24 cellular contexts compared by ENCODE assay signal in genomic region chr15:52636459-52636858, GRCh38.
"Had no signal": no experiment of that assay in that cellular context is flagged by ENCODE, and none has a peak within 500 bp of the region (broad histone marks: within the 10 kb centered on the region; RNA-seq: fewer than 3 reads in every experiment).

No MANE protein-coding gene starts in this region.

- H3K9me3 ChIP-seq: colonic mucosa, gastroesophageal sphincter, left lung, lower lobe of right lung, pancreas, stomach, thoracic aorta, transverse colon had no signal

- H3K9me3 Mint-ChIP-seq: immature natural killer cell, naive B cell, nephron had no signal

- DNase-seq: colonic mucosa; dermis blood vessel endothelial cell; effector CD4-positive, alpha-beta T cell; endodermal cell; erythroblast; glutamatergic neuron; immature natural killer cell; left lung; lower lobe of right lung; mesendoderm; naive B cell; occipital lobe; pancreas; right cardiac atrium; small intestine; stimulated activated CD4-positive, alpha-beta T cell treated with anti-CD3 and anti-CD28 coated beads, Interleukin-12 subunit alpha, Interleukin-12 subunit beta, amount 100 ng/mL, for 4 hours; stimulated activated naive CD4-positive, alpha-beta T cell; stomach; substantia nigra; transverse colon had no signal

- H3K27ac Mint-ChIP-seq: endodermal cell, nephron, progenitor cell of endocrine pancreas had no signal

- ATAC-seq: gastroesophageal sphincter, left lung, lower lobe of right lung, pancreas, right cardiac atrium had no signal

- H3K4me3 ChIP-seq: colonic mucosa, gastroesophageal sphincter, left lung, lower lobe of right lung, pancreas, stomach, thoracic aorta, transverse colon had no signal

- H3K4me1 Mint-ChIP-seq: endodermal cell, nephron had no signal

- H3K27me3 Mint-ChIP-seq: naive B cell, progenitor cell of endocrine pancreas had no signal

- H3K27ac ChIP-seq: colonic mucosa, gastroesophageal sphincter, left lung, lower lobe of right lung, pancreas, stomach, thoracic aorta, transverse colon had no signal

- H3K4me1 ChIP-seq: colonic mucosa, left lung, transverse colon had no signal

- H3K36me3 ChIP-seq: left lung, thoracic aorta had no signal

- H3K4me3 Mint-ChIP-seq: endodermal cell, immature natural killer cell, naive B cell, nephron had no signal

- H3K27me3 ChIP-seq: colonic mucosa, gastroesophageal sphincter, left lung, pancreas, stomach, transverse colon had no signal
